ENCODE assay signal across 2 cellular contexts in genomic region chr15:34116620-34117019, GRCh38.
TF ChIP-seq lines count a peak whose summit lies in the region.

No MANE protein-coding gene starts in this region.

TF ChIP-seq in SK-N-SH treated with all-trans-retinoic acid at 6 μM for 48 hours, 23 proteins besides CTCF, POLR2A, EP300 and RAD21 (continued from another document):
- TF ChIP-seq, protein P1, sequence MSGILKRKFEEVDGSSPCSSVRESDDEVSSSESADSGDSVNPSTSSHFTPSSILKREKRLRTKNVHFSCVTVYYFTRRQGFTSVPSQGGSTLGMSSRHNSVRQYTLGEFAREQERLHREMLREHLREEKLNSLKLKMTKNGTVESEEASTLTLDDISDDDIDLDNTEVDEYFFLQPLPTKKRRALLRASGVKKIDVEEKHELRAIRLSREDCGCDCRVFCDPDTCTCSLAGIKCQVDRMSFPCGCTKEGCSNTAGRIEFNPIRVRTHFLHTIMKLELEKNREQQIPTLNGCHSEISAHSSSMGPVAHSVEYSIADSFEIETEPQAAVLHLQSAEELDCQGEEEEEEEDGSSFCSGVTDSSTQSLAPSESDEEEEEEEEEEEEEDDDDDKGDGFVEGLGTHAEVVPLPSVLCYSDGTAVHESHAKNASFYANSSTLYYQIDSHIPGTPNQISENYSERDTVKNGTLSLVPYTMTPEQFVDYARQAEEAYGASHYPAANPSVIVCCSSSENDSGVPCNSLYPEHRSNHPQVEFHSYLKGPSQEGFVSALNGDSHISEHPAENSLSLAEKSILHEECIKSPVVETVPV (CRISPR knock-in tag; IDR thresholded peaks at IDR 0.05) = no peak
- peak; percentile 59 for TF ChIP-seq ISL1 (CRISPR knock-in tag; IDR thresholded peaks at IDR 0.05)

TF ChIP-seq in SK-N-SH, 30 proteins besides CTCF, POLR2A, EP300 and RAD21 (continued from another document):
- TF ChIP-seq ZBTB33 (IDR thresholded peaks at IDR 0.05; ENCODE audit: borderline replicate concordance, low read depth) (no peak), POLR2AphosphoS5 (IDR thresholded peaks at IDR 0.05; ENCODE audit: low read depth, low read length) (no peak), TCF12 (IDR thresholded peaks at IDR 0.05) (no peak), GATA2 (CRISPR knock-in tag; IDR thresholded peaks at IDR 0.05) (no peak), RCOR1 (IDR thresholded peaks at IDR 0.05; ENCODE audit: low read length) (no peak), MEF2A (IDR thresholded peaks at IDR 0.05; ENCODE audit: borderline replicate concordance, low read depth) (no peak), SIN3A (IDR thresholded peaks at IDR 0.05; ENCODE audit: borderline replicate concordance, low read depth, low read length) (no peak), NRF1 (IDR thresholded peaks at IDR 0.05; ENCODE audit: low read depth, low read length) (no peak), YY1 (IDR thresholded peaks at IDR 0.05; ENCODE audit: low read depth) (no peak), TEAD4 (IDR thresholded peaks at IDR 0.05; ENCODE audit: borderline replicate concordance, insufficient read depth) (no peak), USF2 (IDR thresholded peaks at IDR 0.05; ENCODE audit: borderline replicate concordance, low read depth, low read length) (no peak), FOXM1 (IDR thresholded peaks at IDR 0.05; ENCODE audit: low read depth) (no peak)
- TF ChIP-seq, protein P2, sequence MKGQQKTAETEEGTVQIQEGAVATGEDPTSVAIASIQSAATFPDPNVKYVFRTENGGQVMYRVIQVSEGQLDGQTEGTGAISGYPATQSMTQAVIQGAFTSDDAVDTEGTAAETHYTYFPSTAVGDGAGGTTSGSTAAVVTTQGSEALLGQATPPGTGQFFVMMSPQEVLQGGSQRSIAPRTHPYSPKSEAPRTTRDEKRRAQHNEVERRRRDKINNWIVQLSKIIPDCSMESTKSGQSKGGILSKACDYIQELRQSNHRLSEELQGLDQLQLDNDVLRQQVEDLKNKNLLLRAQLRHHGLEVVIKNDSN (IDR thresholded peaks at IDR 0.05; ENCODE audit: borderline replicate concordance, low read depth) = no peak
- TF ChIP-seq, protein P3, sequence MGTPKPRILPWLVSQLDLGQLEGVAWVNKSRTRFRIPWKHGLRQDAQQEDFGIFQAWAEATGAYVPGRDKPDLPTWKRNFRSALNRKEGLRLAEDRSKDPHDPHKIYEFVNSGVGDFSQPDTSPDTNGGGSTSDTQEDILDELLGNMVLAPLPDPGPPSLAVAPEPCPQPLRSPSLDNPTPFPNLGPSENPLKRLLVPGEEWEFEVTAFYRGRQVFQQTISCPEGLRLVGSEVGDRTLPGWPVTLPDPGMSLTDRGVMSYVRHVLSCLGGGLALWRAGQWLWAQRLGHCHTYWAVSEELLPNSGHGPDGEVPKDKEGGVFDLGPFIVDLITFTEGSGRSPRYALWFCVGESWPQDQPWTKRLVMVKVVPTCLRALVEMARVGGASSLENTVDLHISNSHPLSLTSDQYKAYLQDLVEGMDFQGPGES (IDR thresholded peaks at IDR 0.05; ENCODE audit: low read depth, low read length) = no peak
- TF ChIP-seq, protein P4, sequence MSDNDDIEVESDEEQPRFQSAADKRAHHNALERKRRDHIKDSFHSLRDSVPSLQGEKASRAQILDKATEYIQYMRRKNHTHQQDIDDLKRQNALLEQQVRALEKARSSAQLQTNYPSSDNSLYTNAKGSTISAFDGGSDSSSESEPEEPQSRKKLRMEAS (IDR thresholded peaks at IDR 0.05; ENCODE audit: low read depth) = no peak
